Comparison of ENCODE assay signal across 9 cellular contexts in genomic region chr2:67259581-67260347, GRCh38.
DNase-seq lines count a peak whose midpoint lies in the region; ATAC-seq and TF ChIP-seq lines count a peak whose summit lies in the region.
"Had no signal": no experiment of that assay in that cellular context is flagged by ENCODE, and none has a peak within 500 bp of the region (broad histone marks: within the 10 kb centered on the region; RNA-seq: fewer than 3 reads in every experiment).

No MANE protein-coding gene starts in this region.

- no peaks in the 10 kb centered on the region for H3K27me3 ChIP-seq in adrenal gland
- H3K27me3 ChIP-seq in hepatocyte: no peaks in the 10 kb centered on the region
- no peaks in the 10 kb centered on the region for H3K27me3 ChIP-seq in transverse colon
- H3K27me3 ChIP-seq: BLaER1 had no signal

- H3K4me3 ChIP-seq in adrenal gland (no peak overlapping the region), hepatocyte (no peak overlapping the region), transverse colon (no peak overlapping the region)
- H3K4me3 ChIP-seq: BLaER1 had no signal

- peaks cover 2 to 7% of the 10 kb centered on the region in 2 donors for H3K27me3 Mint-ChIP-seq in natural killer cell (ENCODE audit: low read depth in 2 of 2)

- ATAC-seq in GM18498 (IDR thresholded peaks at IDR 0.05; ENCODE audit: unreplicated experiment) (no peak), natural killer cell (no peak)

- no peak overlapping the region for H3K4me3 Mint-ChIP-seq in natural killer cell

- intact Hi-C loops in adrenal gland (cut with DNase I): no loop called here
- intact Hi-C loops in transverse colon (cut with DNase I; ENCODE audit: low total_unique reads): loop anchor here (5.0 kb wide), 1 partner anchor 403 kb away; no protein-coding TSS in a partner anchor
- intact Hi-C loops in natural killer cell (cut with micrococcal nuclease): no loop called here

- H3K9me2 ChIP-seq in hepatocyte (replicated peaks; ENCODE audit: insufficient read depth): no peaks in the 10 kb centered on the region

- no peak overlapping the region for H3K4me2 ChIP-seq in hepatocyte
- H3K4me2 ChIP-seq: BLaER1 had no signal

- H3K27ac Mint-ChIP-seq in natural killer cell: no peak overlapping the region

- no peak for TF ChIP-seq CTCF in adrenal gland (IDR thresholded peaks at IDR 0.05)
- no peak for TF ChIP-seq CTCF in hepatocyte (IDR thresholded peaks at IDR 0.05; ENCODE audit: poor library complexity)
- no peak for TF ChIP-seq CTCF in transverse colon (IDR thresholded peaks at IDR 0.05)
- no peak for TF ChIP-seq CTCF in natural killer cell (IDR thresholded peaks at IDR 0.05)

- no peaks in the 10 kb centered on the region for H3K36me3 Mint-ChIP-seq in natural killer cell

- WGBS in adrenal gland, 4 donors: 47 to 65% (median 60%) methylated on average over 5 of the region's 5 CpGs
- WGBS in hepatocyte (ENCODE audit: low lambda C conversion rate, missing lambda C conversion rate): 45% methylated on average over 5 of the region's 5 CpGs
- 32 to 47% methylated on average over 5 of the region's 5 CpGs for WGBS in transverse colon (ENCODE audit: low coverage in 1 of 2), 2 donors

- H3K9me3 ChIP-seq in adrenal gland (replicated peaks in 1 of 3) (no peaks in the 10 kb centered on the region), hepatocyte (ENCODE audit: low read depth) (no peaks in the 10 kb centered on the region), transverse colon (no peaks in the 10 kb centered on the region)
- H3K9me3 ChIP-seq: BLaER1 had no signal

- H3K4me1 ChIP-seq in adrenal gland (replicated peaks in 1 of 2) (peaks cover 9 to 18% of the 10 kb centered on the region in 2 donors), hepatocyte (ENCODE audit: insufficient read depth) (no peaks in the 10 kb centered on the region), transverse colon (no peaks in the 10 kb centered on the region)
- H3K4me1 ChIP-seq: BLaER1 had no signal

- DNase-seq in NCI-H510A treated with DMSO at 0.1 percent for 48 hours (lab: John Stamatoyannopoulos, UW): peak; percentile 12
- no peak for DNase-seq in NCI-H510A (lab: John Stamatoyannopoulos, UW)
- DNase-seq in adrenal gland: peak in 6 of 7 donors; percentile 13 to 68 (median 22)
- peak; percentile 33 for DNase-seq in hepatocyte (ENCODE audit: low spot score)
- peak; percentile 22 for DNase-seq in transverse colon
- no peak for DNase-seq in stimulated activated CD4-positive, alpha-beta T cell treated with anti-CD3 and anti-CD28 coated beads, Interleukin-15, amount 100 ng/mL, for 24 hours
- no peak for DNase-seq in natural killer cell

- no peaks in the 10 kb centered on the region for H3K4me1 Mint-ChIP-seq in natural killer cell

- no peaks in the 10 kb centered on the region for H3K79me2 ChIP-seq in hepatocyte

- H2AFZ ChIP-seq in hepatocyte: no peak overlapping the region

- H4K20me1 ChIP-seq in hepatocyte (ENCODE audit: insufficient read depth, poor library complexity, severe bottlenecking): no peaks in the 10 kb centered on the region
- H4K20me1 ChIP-seq: BLaER1 had no signal

- H3K36me3 ChIP-seq in adrenal gland (replicated peaks in 1 of 2) (no peaks in the 10 kb centered on the region), hepatocyte (replicated peaks; ENCODE audit: insufficient read depth, low read depth) (no peaks in the 10 kb centered on the region), transverse colon (no peaks in the 10 kb centered on the region)
- H3K36me3 ChIP-seq: BLaER1 had no signal

- peak overlapping the region in 3 of 5 donors; percentile 40 to 77 (median 59) for H3K27ac ChIP-seq in adrenal gland
- peak overlapping the region; percentile 46 for H3K27ac ChIP-seq in hepatocyte
- H3K27ac ChIP-seq in transverse colon: peak overlapping the region; percentile 70 to 84 (median 79)
- H3K27ac ChIP-seq: BLaER1 had no signal

- peak; percentile 1 for TF ChIP-seq EP300 in transverse colon (IDR thresholded peaks at IDR 0.05; ENCODE audit: low read depth)

- TF ChIP-seq POLR2A in adrenal gland (IDR thresholded peaks at IDR 0.05) (no peak), transverse colon (IDR thresholded peaks at IDR 0.05) (no peak)

- in situ Hi-C loops in transverse colon (cut with MboI; ENCODE audit: low pct_ligation_motif_present in 1 of 4, low pct_unique_long_range_greater_than_20kb in 1 of 4, low sequenced_read_pairs in 3 of 4): loop anchor here in 1 of 4 donors (25.0 kb wide), 1 partner anchor 822 kb away; the partner anchor contains the start of gene MEIS1

- H3K9me3 Mint-ChIP-seq in natural killer cell: peaks cover 0 to 2% of the 10 kb centered on the region in 2 donors

Comparison
In these comparisons a context has a peak if more than half of its experiments do, and no peak if none do; other contexts are left out.
1. DNase-seq: peak in NCI-H510A treated with DMSO at 0.1 percent for 48 hours (single experiment), adrenal gland (6 of 7), hepatocyte (single experiment) and transverse colon (single experiment); none in NCI-H510A (single experiment), stimulated activated CD4-positive, alpha-beta T cell treated with anti-CD3 and anti-CD28 coated beads, Interleukin-15, amount 100 ng/mL, for 24 hours (single experiment) and natural killer cell (single experiment).
2. Peak in every context shown above with its lines, with median percentiles within 50 percentile points of each other: H3K27ac ChIP-seq.